In genomic region chr7:43982848-43983247, GRCh38 we compare ENCODE assay signal across 5 cellular contexts. TPM values are rescaled to one million over a fixed set of nuclear protein-coding genes. Genes with fewer than 3 reads are reported as not detected.
"Had no signal": no experiment of that assay in that cellular context is flagged by ENCODE, and none has a peak within 500 bp of the region (broad histone marks: within the 10 kb centered on the region; RNA-seq: fewer than 3 reads in every experiment).

No MANE protein-coding gene starts in this region.

RNA-seq across cellular contexts. Expression of gene SPDYE1, which starts 14.8 kb away (rescaled TPM):
- total RNA-seq: HepG2, HT1080, IMR-90, SK-MEL-5 had no signal
- polyA plus RNA-seq: HepG2, IMR-90, SK-N-SH had no signal
